ENCODE assay signal across 29 cellular contexts in the genomic region with DNA sequence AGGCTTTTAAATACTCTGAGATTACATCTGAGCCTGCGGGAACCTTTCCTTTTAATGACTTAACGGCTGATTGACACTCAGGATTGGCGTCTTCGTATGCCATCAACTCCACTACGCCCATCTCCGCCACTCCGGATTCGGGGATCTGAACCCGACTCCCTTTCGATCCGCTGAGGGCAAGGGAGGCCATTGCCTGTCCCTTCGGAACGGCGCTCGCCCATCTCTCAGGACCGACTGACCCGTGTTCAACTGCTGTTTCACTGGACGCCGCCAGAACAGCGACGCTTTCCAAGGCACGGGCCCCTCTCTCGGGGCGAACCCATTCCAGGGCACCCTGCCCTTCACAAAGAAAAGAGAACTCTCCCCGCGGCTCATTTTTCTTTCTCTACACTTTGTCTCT.
"Had no signal": no experiment of that assay in that cellular context is flagged by ENCODE, and none has a peak within 500 bp of the region (broad histone marks: within the 10 kb centered on the region; RNA-seq: fewer than 3 reads in every experiment).

No MANE protein-coding gene starts in this region.

- DNase-seq: activated CD4-positive, alpha-beta memory T cell treated with anti-CD3 and anti-CD28 coated beads, Interleukin-2, amount 10 ng/mL, durations not matched to agents 7 days and 5 days; activated CD4-positive, alpha-beta T cell treated with anti-CD3 and anti-CD28 coated beads for 1 hour; activated CD4-positive, alpha-beta T cell treated with anti-CD3 and anti-CD28 coated beads for 4 hours; activated CD4-positive, alpha-beta T cell treated with anti-CD3 and anti-CD28 coated beads, Interleukin-2, amount 10 ng/mL, durations not matched to agents 7 days and 5 days; activated CD4-positive, alpha-beta T cell treated with anti-CD3 and anti-CD28 coated beads, Interleukin-2, amount 50 U/mL, for 4 hours; activated CD8-positive, alpha-beta memory T cell treated with anti-CD3 and anti-CD28 coated beads, Interleukin-2, amount 50 U/mL, for 48 hours; activated gamma-delta T cell; activated naive CD4-positive, alpha-beta T cell; activated naive CD4-positive, alpha-beta T cell treated with anti-CD3 and anti-CD28 coated beads, Interleukin-2, amount 10 ng/mL, durations not matched to agents 7 days and 5 days; activated naive CD8-positive, alpha-beta T cell treated with anti-CD3 and anti-CD28 coated beads, Interleukin-2, amount 10 ng/mL, durations not matched to agents 7 days and 5 days; activated T-cell treated with anti-CD3 and anti-CD28 coated beads for 4 hours; activated T-cell treated with anti-CD3 and anti-CD28 coated beads, Interleukin-2, amount 50 U/mL, for 24 hours; activated T-cell treated with anti-CD3 and anti-CD28 coated beads, Interleukin-2, amount 50 U/mL, for 72 hours; central memory CD4-positive, alpha-beta T cell; cerebellar nuclear complex; colonic mucosa; effector CD8-positive, alpha-beta T cell; erythroblast; foreskin keratinocyte; gastrocnemius medialis; glutamatergic neuron; T-helper 2 cell had no signal

- H3K27ac ChIP-seq: breast epithelium, cardiac muscle cell, colonic mucosa, esophagus muscularis mucosa, foreskin keratinocyte, gastrocnemius medialis had no signal

- ATAC-seq: activated naive CD4-positive, alpha-beta T cell treated with anti-CD3 and anti-CD28 coated beads, Interleukin-2, amount 50 U/mL, for 72 hours; activated T-cell treated with anti-CD3 and anti-CD28 coated beads, Interleukin-2, amount 50 U/mL, for 72 hours; foreskin keratinocyte; gastrocnemius medialis; WTC11 had no signal

- H3K9me3 ChIP-seq: ascending aorta, breast epithelium, colonic mucosa, esophagus muscularis mucosa, gastrocnemius medialis had no signal

- H3K4me3 ChIP-seq: ascending aorta, breast epithelium, cardiac muscle cell, colonic mucosa, esophagus muscularis mucosa, gastrocnemius medialis had no signal

- H3K36me3 ChIP-seq: breast epithelium, cardiac muscle cell, colonic mucosa, esophagus muscularis mucosa, gastrocnemius medialis had no signal

- FAIRE-seq: endometrium had no signal

- H3K4me1 ChIP-seq: breast epithelium, colonic mucosa, foreskin keratinocyte, gastrocnemius medialis had no signal

- H3K27me3 ChIP-seq: ascending aorta, breast epithelium, cardiac muscle cell, colonic mucosa, esophagus muscularis mucosa, foreskin keratinocyte, gastrocnemius medialis had no signal
